In the genomic region with DNA sequence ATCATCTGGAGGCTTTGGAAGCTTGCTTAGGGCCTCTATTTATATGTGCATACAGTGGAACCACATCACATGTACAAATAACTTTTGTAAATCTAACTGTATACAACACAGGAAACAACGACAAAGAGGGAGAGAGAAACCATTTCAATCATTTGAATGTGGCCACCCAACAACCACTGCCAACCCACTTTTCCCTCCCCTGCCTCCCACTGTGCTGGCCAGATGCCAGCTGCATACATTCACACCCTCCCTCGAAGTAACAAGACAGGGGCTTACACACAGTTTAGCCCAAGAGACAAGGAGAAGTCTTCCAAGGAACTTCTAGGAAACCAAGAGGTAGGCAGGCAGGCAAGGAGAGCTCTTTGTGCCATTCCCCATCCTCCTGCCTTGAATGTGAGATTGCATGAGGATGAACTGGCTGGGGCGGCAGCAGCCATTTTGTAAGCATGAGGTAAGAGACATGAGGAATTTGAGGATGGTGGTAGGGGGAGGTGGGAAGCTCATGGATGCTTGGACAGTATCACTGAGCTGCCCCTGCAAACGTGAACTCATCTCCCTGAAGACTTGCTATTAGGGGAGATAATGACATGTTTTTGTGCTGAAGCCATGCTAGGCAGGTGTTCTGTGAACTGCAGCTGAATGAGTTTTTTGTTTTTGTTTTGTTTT, we compare ENCODE assay signal across 16 cellular contexts. TPM values are rescaled to one million over a fixed set of nuclear protein-coding genes. Genes with fewer than 3 reads are reported as not detected.
"Had no signal": no experiment of that assay in that cellular context is flagged by ENCODE, and none has a peak within 500 bp of the region (broad histone marks: within the 10 kb centered on the region; RNA-seq: fewer than 3 reads in every experiment).

No MANE protein-coding gene starts in this region.

- H3K27ac ChIP-seq: dorsolateral prefrontal cortex, gastrocnemius medialis, heart right ventricle, pancreas, sigmoid colon, spleen, suprapubic skin had no signal

- H3K9me3 ChIP-seq: gastrocnemius medialis, pancreas, sigmoid colon, suprapubic skin had no signal

- H3K27ac Mint-ChIP-seq: stimulated activated naive CD8-positive, alpha-beta T cell treated with anti-CD3 and anti-CD28 coated beads, Interleukin-15, Interleukin-2, amounts not matched to agents 100 ng/mL and 50 ng/mL, for 24 hours had no signal

- H3K4me1 ChIP-seq: gastrocnemius medialis, pancreas, sigmoid colon had no signal

- H3K27me3 ChIP-seq: pancreas, suprapubic skin had no signal

- FAIRE-seq: islet of Langerhans, pancreas had no signal

- DNase-seq: activated naive CD4-positive, alpha-beta T cell; activated T-cell treated with anti-CD3 and anti-CD28 coated beads for 4 hours; dorsolateral prefrontal cortex; erythroblast; gastrocnemius medialis; heart right ventricle; midbrain; pancreas; sigmoid colon; spleen had no signal

- H3K4me3 Mint-ChIP-seq: stimulated activated naive CD8-positive, alpha-beta T cell treated with anti-CD3 and anti-CD28 coated beads, Interleukin-15, Interleukin-2, amounts not matched to agents 100 ng/mL and 50 ng/mL, for 24 hours had no signal

- ATAC-seq: activated CD4-positive, CD25-positive, alpha-beta regulatory T cell treated with anti-CD3 and anti-CD28 coated beads, Interleukin-2, amount 50 U/mL, for 24 hours; gastrocnemius medialis; pancreas had no signal

- H3K36me3 ChIP-seq: gastrocnemius medialis, heart right ventricle, pancreas, sigmoid colon, spleen, suprapubic skin had no signal

- H3K4me3 ChIP-seq: dorsolateral prefrontal cortex, gastrocnemius medialis, heart right ventricle, lung, pancreas, sigmoid colon, spleen, suprapubic skin had no signal

RNA-seq across cellular contexts. Expression of a gene that starts 18.2 kb away (rescaled TPM):
- total RNA-seq: myocyte had no signal
